In the genomic region with DNA sequence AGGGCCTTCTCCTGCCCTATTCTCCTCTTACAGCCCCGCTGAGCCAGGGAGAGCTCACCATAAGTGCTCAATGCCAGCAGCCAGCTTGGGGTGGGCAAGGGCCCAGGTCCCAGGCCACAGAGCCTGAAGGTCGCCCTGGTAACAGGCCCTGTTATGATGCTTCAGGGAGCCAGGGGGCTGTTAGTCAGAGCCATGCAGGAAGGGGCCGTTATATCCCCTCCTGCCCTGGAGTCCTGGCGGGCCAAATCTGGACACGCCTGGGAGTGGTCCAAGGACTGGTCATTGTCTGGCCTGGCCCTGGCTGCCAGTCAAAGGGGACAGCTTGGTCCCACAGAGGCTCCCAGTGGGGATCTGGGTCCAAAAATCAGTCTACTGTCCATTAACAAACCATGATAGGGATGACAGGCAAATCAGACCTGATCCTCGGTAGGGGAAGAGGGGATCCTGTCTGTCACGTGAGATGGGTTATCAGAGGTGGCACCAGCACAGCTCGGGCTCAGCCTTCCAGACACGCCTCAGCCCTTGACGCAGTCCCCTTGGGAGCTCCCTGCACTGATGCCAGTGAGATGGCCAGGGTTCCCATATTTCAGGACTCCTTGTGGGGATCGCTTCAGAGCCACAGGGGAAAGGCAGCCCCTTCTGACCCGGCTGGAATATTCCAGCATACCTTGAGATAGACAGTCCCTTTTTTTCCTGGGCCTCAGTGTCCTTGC, we compare ENCODE assay signal across 12 cellular contexts. TPM values are rescaled to one million over a fixed set of nuclear protein-coding genes. Genes with fewer than 3 reads are reported as not detected.
DNase-seq lines count a peak whose midpoint lies in the region; ATAC-seq and TF ChIP-seq lines count a peak whose summit lies in the region.
"Had no signal": no experiment of that assay in that cellular context is flagged by ENCODE, and none has a peak within 500 bp of the region (broad histone marks: within the 10 kb centered on the region; RNA-seq: fewer than 3 reads in every experiment).

No MANE protein-coding gene starts in this region.

- TF ChIP-seq CTCF in AG10803 (conservative IDR thresholded peaks at IDR 0.05; ENCODE audit: low read length) = no peak
- no peak for TF ChIP-seq CTCF in parathyroid adenoma (IDR thresholded peaks at IDR 0.05)

- ATAC-seq in Right ventricle myocardium inferior (peak; percentile 53), GM19455 (IDR thresholded peaks at IDR 0.05; ENCODE audit: unreplicated experiment) (no peak)
- ATAC-seq in effector memory CD8-positive, alpha-beta T cell (replicated peaks) = no peak

- no peaks in the 10 kb centered on the region for H3K4me1 Mint-ChIP-seq in effector memory CD8-positive, alpha-beta T cell (ENCODE audit: low read depth in 2 of 2)
- H3K4me1 Mint-ChIP-seq: activated CD4-positive, alpha-beta T cell treated with anti-CD3 and anti-CD28 coated beads, Interleukin-2, amount 10 ng/mL, durations not matched to agents 7 days and 5 days had no signal

- H3K36me3 Mint-ChIP-seq in effector memory CD8-positive, alpha-beta T cell (ENCODE audit: insufficient read depth) = no peaks in the 10 kb centered on the region

- no peaks in the 10 kb centered on the region for H3K79me2 ChIP-seq in parathyroid adenoma

- DNase-seq in AG10803 (ENCODE audit: low read depth) (peak; percentile 62), astrocyte of the hippocampus (ENCODE audit: low read depth, low spot score) (peak; percentile 43), Right ventricle myocardium inferior (ENCODE audit: missing footprints) (peak; percentile 73), OCI-M2 (lab: John Stamatoyannopoulos, UW; ENCODE audit: unreplicated experiment) (no peak), NCI-H69 (lab: John Stamatoyannopoulos, UW) (no peak)
- no peak for DNase-seq in effector memory CD8-positive, alpha-beta T cell
- DNase-seq: activated CD4-positive, alpha-beta T cell treated with anti-CD3 and anti-CD28 coated beads, Interleukin-2, amount 10 ng/mL, durations not matched to agents 7 days and 5 days; DMS79 treated with DMSO at 0.1 percent for 48 hours; NCI-H2171 had no signal

- no peaks in the 10 kb centered on the region for H3K27me3 ChIP-seq in parathyroid adenoma (ENCODE audit: control insufficient read depth, insufficient read depth, low read length)

- no peak overlapping the region for H3K4me3 Mint-ChIP-seq in effector memory CD8-positive, alpha-beta T cell
- H3K4me3 Mint-ChIP-seq: activated CD4-positive, alpha-beta T cell treated with anti-CD3 and anti-CD28 coated beads, Interleukin-2, amount 10 ng/mL, durations not matched to agents 7 days and 5 days; dendritic cell treated with granulocyte-macrophage colony-stimulating factor and Interleukin-4, amounts not matched to agents 40 ng/mL and 50 ng/mL, for 4 days had no signal

- H3K36me3 ChIP-seq in parathyroid adenoma (ENCODE audit: control insufficient read depth, insufficient read depth, low read length) = no peaks in the 10 kb centered on the region

- no peak overlapping the region for H3K4me2 ChIP-seq in parathyroid adenoma (ENCODE audit: low read length)

- no peaks in the 10 kb centered on the region for H3K9me3 Mint-ChIP-seq in effector memory CD8-positive, alpha-beta T cell
- H3K9me3 Mint-ChIP-seq: activated CD4-positive, alpha-beta T cell treated with anti-CD3 and anti-CD28 coated beads, Interleukin-2, amount 10 ng/mL, durations not matched to agents 7 days and 5 days; dendritic cell treated with granulocyte-macrophage colony-stimulating factor and Interleukin-4, amounts not matched to agents 40 ng/mL and 50 ng/mL, for 4 days had no signal

- no peak overlapping the region for H3K9ac ChIP-seq in parathyroid adenoma

- intact Hi-C loops in Right ventricle myocardium inferior (cut with DNase I) = loop anchor here (5.0 kb wide), 1 partner anchor 58 kb away; the partner anchor contains the start of gene LRRC32

- H3K4me3 ChIP-seq in AG10803 (ENCODE audit: low read length) (no peak overlapping the region), parathyroid adenoma (ENCODE audit: low read depth, low read length) (no peak overlapping the region)

- H3K4me1 ChIP-seq in parathyroid adenoma = no peaks in the 10 kb centered on the region

- H3K27me3 Mint-ChIP-seq in effector memory CD8-positive, alpha-beta T cell = peaks cover 7 to 30% of the 10 kb centered on the region in 2 donors

- H3K27ac Mint-ChIP-seq in effector memory CD8-positive, alpha-beta T cell = no peak overlapping the region
- H3K27ac Mint-ChIP-seq: activated CD4-positive, alpha-beta T cell treated with anti-CD3 and anti-CD28 coated beads, Interleukin-2, amount 10 ng/mL, durations not matched to agents 7 days and 5 days had no signal

- no peaks in the 10 kb centered on the region for H3K9me3 ChIP-seq in parathyroid adenoma (ENCODE audit: control insufficient read depth, low read length)

- peak overlapping the region; percentile 67 for H3K27ac ChIP-seq in parathyroid adenoma

- no peak overlapping the region for H2AFZ ChIP-seq in parathyroid adenoma

RNA-seq across cellular contexts. Expression of gene LRRC32, which starts 55.9 kb away (rescaled TPM):
- total RNA-seq in Right ventricle myocardium inferior = 32.5 TPM

Comparison
In these comparisons a context has a peak if more than half of its experiments do, and no peak if none do; other contexts are left out.
1. DNase-seq: peak in AG10803 (single experiment), astrocyte of the hippocampus (single experiment) and Right ventricle myocardium inferior (single experiment); none in OCI-M2 (single experiment), NCI-H69 (single experiment) and effector memory CD8-positive, alpha-beta T cell (0 of 3).